In the genomic region with DNA sequence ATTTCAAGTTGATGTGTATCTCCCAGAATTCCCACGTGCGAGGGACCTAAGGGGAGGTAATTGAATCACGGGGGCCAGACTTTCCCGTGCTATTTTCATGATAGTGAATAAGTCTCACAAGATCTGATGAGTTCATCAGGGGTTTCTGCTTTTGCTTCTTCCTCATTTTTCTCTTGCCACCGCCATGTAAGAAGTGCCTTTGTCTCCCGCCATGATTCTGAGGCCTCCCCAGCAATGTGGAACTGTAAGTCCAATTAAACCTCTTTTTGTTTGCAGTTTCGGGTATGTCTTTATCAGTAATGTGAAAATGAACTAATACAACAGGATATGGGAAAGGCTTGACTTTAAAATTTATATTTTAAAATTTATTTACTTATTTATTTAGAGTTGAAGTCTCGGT, we compare ENCODE assay signal across 32 cellular contexts. TPM values are rescaled to one million over a fixed set of nuclear protein-coding genes. Genes with fewer than 3 reads are reported as not detected.
"Had no signal": no experiment of that assay in that cellular context is flagged by ENCODE, and none has a peak within 500 bp of the region (broad histone marks: within the 10 kb centered on the region; RNA-seq: fewer than 3 reads in every experiment).

No MANE protein-coding gene starts in this region.

- H3K27me3 Mint-ChIP-seq: stimulated activated memory B cell treated with anti-CD40 and anti-IgM and Interleukin-4, amounts not matched to agents 10 μg/mL and 1 μg/mL and 100 μg/mL, for 72 hours had no signal

- H3K4me3 ChIP-seq: esophagus squamous epithelium, heart right ventricle, left lung, lower lobe of right lung, ovary, prostate gland, upper lobe of right lung had no signal

- H3K27ac Mint-ChIP-seq: activated CD4-positive, alpha-beta memory T cell treated with anti-CD3 and anti-CD28 coated beads, Interleukin-2, amount 10 ng/mL, durations not matched to agents 7 days and 5 days; activated CD4-positive, alpha-beta T cell treated with anti-CD3 and anti-CD28 coated beads, Interleukin-2, amount 10 ng/mL, durations not matched to agents 7 days and 5 days; activated naive CD4-positive, alpha-beta T cell treated with anti-CD3 and anti-CD28 coated beads, Interleukin-2, amount 50 U/mL, for 24 hours; activated naive CD8-positive, alpha-beta T cell treated with anti-CD3 and anti-CD28 coated beads, Interleukin-2, amount 50 U/mL, for 24 hours; activated T-cell treated with anti-CD3 and anti-CD28 coated beads, Interleukin-2, amount 50 U/mL, for 24 hours; activated T-helper 17 cell treated with anti-CD3 and anti-CD28 coated beads, Interleukin-2, amount 50 U/mL, for 72 hours; naive thymus-derived CD8-positive, alpha-beta T cell; stimulated activated memory B cell treated with anti-CD40 and anti-IgM and Interleukin-4, amounts not matched to agents 10 μg/mL and 1 μg/mL and 100 μg/mL, for 72 hours; stimulated activated naive CD8-positive, alpha-beta T cell treated with anti-CD3 and anti-CD28 coated beads, Interleukin-15, amount 100 ng/mL, for 72 hours; T-helper 17 cell had no signal

- H3K27ac ChIP-seq: epithelial cell of prostate, esophagus squamous epithelium, heart right ventricle, left lung, lower lobe of right lung, ovary, prostate gland, upper lobe of right lung had no signal

- DNase-seq: activated CD4-positive, alpha-beta memory T cell treated with anti-CD3 and anti-CD28 coated beads, Interleukin-2, amount 10 ng/mL, durations not matched to agents 7 days and 5 days; activated CD4-positive, alpha-beta T cell treated with anti-CD3 and anti-CD28 coated beads, Interleukin-2, amount 10 ng/mL, durations not matched to agents 7 days and 5 days; activated CD4-positive, CD25-positive, alpha-beta regulatory T cell treated with anti-CD3 and anti-CD28 coated beads, Interleukin-2, amount 50 U/mL, for 72 hours; activated CD8-positive, alpha-beta memory T cell treated with anti-CD3 and anti-CD28 coated beads, Interleukin-2, amount 50 U/mL, for 48 hours; activated naive CD8-positive, alpha-beta T cell treated with anti-CD3 and anti-CD28 coated beads, Interleukin-2, amount 50 U/mL, for 24 hours; activated T-cell treated with anti-CD3 and anti-CD28 coated beads, Interleukin-2, amount 50 U/mL, for 24 hours; amygdala; effector CD8-positive, alpha-beta T cell; esophagus squamous epithelium; foreskin melanocyte; heart right ventricle; left lung; lower lobe of right lung; mesenchymal stem cell; naive thymus-derived CD8-positive, alpha-beta T cell; ovary; retina; small intestine; stimulated activated CD4-positive, alpha-beta T cell treated with anti-CD3 and anti-CD28 coated beads, Interleukin-1b, Interleukin-23, amount 100 ng/mL, for 48 hours; stimulated activated CD4-positive, alpha-beta T cell treated with anti-CD3 and anti-CD28 coated beads, Interleukin-4, amount 100 ng/mL, for 4 hours; stimulated activated CD8-positive, alpha-beta memory T cell treated with anti-CD3 and anti-CD28 coated beads, Interleukin-4, amount 100 ng/mL, for 48 hours; stimulated activated naive CD8-positive, alpha-beta T cell treated with anti-CD3 and anti-CD28 coated beads, Interleukin-15, amount 100 ng/mL, for 72 hours; substantia nigra; T-helper 17 cell; T1000; upper lobe of right lung had no signal

- H3K36me3 ChIP-seq: left lung, lower lobe of right lung, ovary, prostate gland had no signal

- H3K27me3 ChIP-seq: esophagus squamous epithelium, left lung, ovary had no signal

- H3K4me3 Mint-ChIP-seq: activated CD4-positive, alpha-beta memory T cell treated with anti-CD3 and anti-CD28 coated beads, Interleukin-2, amount 10 ng/mL, durations not matched to agents 7 days and 5 days; activated CD4-positive, alpha-beta T cell treated with anti-CD3 and anti-CD28 coated beads, Interleukin-2, amount 10 ng/mL, durations not matched to agents 7 days and 5 days; activated naive CD4-positive, alpha-beta T cell treated with anti-CD3 and anti-CD28 coated beads, Interleukin-2, amount 50 U/mL, for 24 hours; activated naive CD8-positive, alpha-beta T cell treated with anti-CD3 and anti-CD28 coated beads, Interleukin-2, amount 50 U/mL, for 24 hours; stimulated activated memory B cell treated with anti-CD40 and anti-IgM and Interleukin-4, amounts not matched to agents 10 μg/mL and 1 μg/mL and 100 μg/mL, for 72 hours; stimulated activated naive CD8-positive, alpha-beta T cell treated with anti-CD3 and anti-CD28 coated beads, Interleukin-15, amount 100 ng/mL, for 72 hours; T-helper 17 cell had no signal

- ATAC-seq: activated naive CD8-positive, alpha-beta T cell treated with anti-CD3 and anti-CD28 coated beads, Interleukin-2, amount 50 U/mL, for 24 hours; activated T-helper 17 cell treated with anti-CD3 and anti-CD28 coated beads, Interleukin-2, amount 50 U/mL, for 72 hours; heart right ventricle; left lung; lower lobe of right lung; naive thymus-derived CD8-positive, alpha-beta T cell; sciatic nerve; stimulated activated memory B cell treated with anti-CD40 and anti-IgM and Interleukin-4, amounts not matched to agents 10 μg/mL and 1 μg/mL and 100 μg/mL, for 72 hours; stimulated activated naive CD8-positive, alpha-beta T cell treated with anti-CD3 and anti-CD28 coated beads, Interleukin-15, amount 100 ng/mL, for 72 hours; T-helper 17 cell; upper lobe of right lung had no signal

- H3K9me3 ChIP-seq: esophagus squamous epithelium, heart right ventricle, left lung, lower lobe of right lung, ovary, prostate gland, upper lobe of right lung had no signal

- H3K9me3 Mint-ChIP-seq: activated CD4-positive, alpha-beta memory T cell treated with anti-CD3 and anti-CD28 coated beads, Interleukin-2, amount 10 ng/mL, durations not matched to agents 7 days and 5 days; activated CD4-positive, alpha-beta T cell treated with anti-CD3 and anti-CD28 coated beads, Interleukin-2, amount 10 ng/mL, durations not matched to agents 7 days and 5 days; activated naive CD4-positive, alpha-beta T cell treated with anti-CD3 and anti-CD28 coated beads, Interleukin-2, amount 50 U/mL, for 24 hours; activated naive CD8-positive, alpha-beta T cell treated with anti-CD3 and anti-CD28 coated beads, Interleukin-2, amount 50 U/mL, for 24 hours; activated T-cell treated with anti-CD3 and anti-CD28 coated beads, Interleukin-2, amount 50 U/mL, for 24 hours; activated T-helper 17 cell treated with anti-CD3 and anti-CD28 coated beads, Interleukin-2, amount 50 U/mL, for 72 hours; naive thymus-derived CD8-positive, alpha-beta T cell; stimulated activated memory B cell treated with anti-CD40 and anti-IgM and Interleukin-4, amounts not matched to agents 10 μg/mL and 1 μg/mL and 100 μg/mL, for 72 hours; stimulated activated naive CD8-positive, alpha-beta T cell treated with anti-CD3 and anti-CD28 coated beads, Interleukin-15, amount 100 ng/mL, for 72 hours had no signal

RNA-seq across cellular contexts. Expression of gene EFNA1, which starts 14.1 kb away (rescaled TPM):
- total RNA-seq: activated CD4-positive, alpha-beta memory T cell treated with anti-CD3 and anti-CD28 coated beads, Interleukin-2, amount 10 ng/mL, durations not matched to agents 7 days and 5 days had no signal
